26 cellular contexts compared by ENCODE assay signal in the genomic region with DNA sequence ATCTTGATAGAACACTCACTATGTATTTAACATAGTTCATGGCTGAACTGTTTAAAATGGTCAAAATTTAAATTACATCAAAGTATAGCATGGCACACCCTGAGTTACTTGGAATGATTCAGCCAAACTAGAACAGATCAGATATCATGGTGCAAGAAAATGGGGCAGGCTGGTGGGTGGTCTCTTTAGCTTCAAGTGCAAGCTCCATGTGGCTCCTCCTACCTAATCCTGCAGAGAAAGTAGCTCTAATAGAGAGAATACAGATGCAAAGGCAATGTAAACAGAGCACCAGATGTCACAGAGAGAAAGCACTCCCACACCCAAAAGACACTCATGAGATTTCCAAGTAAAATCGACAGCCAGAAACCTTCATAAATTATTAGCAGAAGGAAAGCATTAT.
"Had no signal": no experiment of that assay in that cellular context is flagged by ENCODE, and none has a peak within 500 bp of the region (broad histone marks: within the 10 kb centered on the region; RNA-seq: fewer than 3 reads in every experiment).

No MANE protein-coding gene starts in this region.

- H3K4me3 ChIP-seq: coronary artery, dorsolateral prefrontal cortex, left lung, lower lobe of right lung, neural progenitor cell, stomach, thyroid gland, upper lobe of left lung, vagina had no signal

- H3K27me3 ChIP-seq: brain microvascular endothelial cell, dorsolateral prefrontal cortex, left lung, neural progenitor cell, stomach, thyroid gland, upper lobe of left lung, vagina had no signal

- DNase-seq: activated B cell treated with CpG ODN at 0.5 μM for 24 hours; activated CD4-positive, alpha-beta T cell treated with anti-CD3 and anti-CD28 coated beads, Interleukin-2, amount 50 U/mL, for 1 hour; activated CD8-positive, alpha-beta T cell treated with anti-CD3 and anti-CD28 coated beads for 36 hours; activated gamma-delta T cell treated with Interleukin-2 at 50 U/mL for 16 hours; activated naive CD4-positive, alpha-beta T cell treated with anti-CD3 and anti-CD28 coated beads, Interleukin-2, amount 50 U/mL, for 16 hours; activated T-cell treated with anti-CD3 and anti-CD28 coated beads, Interleukin-2, amount 50 U/mL, for 4 hours; amniotic stem cell; brain microvascular endothelial cell; dorsolateral prefrontal cortex; effector memory CD4-positive, alpha-beta T cell; left lung; lower lobe of right lung; mesenchymal stem cell; natural killer cell; occipital lobe; right cardiac atrium; stimulated activated CD4-positive, alpha-beta T cell treated with anti-CD3 and anti-CD28 coated beads, Interleukin-15, amount 100 ng/mL, for 24 hours; stimulated activated CD4-positive, alpha-beta T cell treated with anti-CD3 and anti-CD28 coated beads, Interleukin-2, amount 100 ng/mL, for 24 hours; stimulated activated naive B cell treated with anti-CD40 and anti-IgM and Interleukin-4, amounts not matched to agents 10 μg/mL and 1 μg/mL and 100 μg/mL, for 72 hours; stomach; thyroid gland; upper lobe of left lung had no signal

- H3K4me1 ChIP-seq: left lung, lower lobe of right lung, stomach, thyroid gland, upper lobe of left lung, vagina had no signal

- H3K27ac ChIP-seq: brain microvascular endothelial cell, coronary artery, dorsolateral prefrontal cortex, left lung, lower lobe of right lung, neural progenitor cell, stomach, thyroid gland, upper lobe of left lung, vagina had no signal

- H3K36me3 ChIP-seq: brain microvascular endothelial cell, left lung, lower lobe of right lung, neural progenitor cell, stomach, thyroid gland, upper lobe of left lung, vagina had no signal

- ATAC-seq: activated CD8-positive, alpha-beta T cell treated with anti-CD3 and anti-CD28 coated beads for 36 hours; activated T-cell treated with anti-CD3 and anti-CD28 coated beads, Interleukin-2, amount 50 U/mL, for 4 hours; activated T-helper 17 cell treated with anti-CD3 and anti-CD28 coated beads, Interleukin-2, amount 50 U/mL, for 72 hours; left lung; lower lobe of right lung; natural killer cell; right cardiac atrium; stimulated activated naive B cell treated with anti-CD40 and anti-IgM and Interleukin-4, amounts not matched to agents 10 μg/mL and 1 μg/mL and 100 μg/mL, for 72 hours had no signal

- H3K9ac ChIP-seq: neural progenitor cell had no signal

- H3K9me3 ChIP-seq: left lung, lower lobe of right lung, stomach, thyroid gland, upper lobe of left lung, vagina had no signal
